ENCODE assay signal across 1 cellular context in genomic region chr3:158085358-158085757, GRCh38.
TF ChIP-seq lines count a peak whose summit lies in the region.

No MANE protein-coding gene starts in this region.

TF ChIP-seq in GM12878, 131 proteins besides CTCF, POLR2A, EP300 and RAD21 (continued from another document):
- TF ChIP-seq, protein P1, sequence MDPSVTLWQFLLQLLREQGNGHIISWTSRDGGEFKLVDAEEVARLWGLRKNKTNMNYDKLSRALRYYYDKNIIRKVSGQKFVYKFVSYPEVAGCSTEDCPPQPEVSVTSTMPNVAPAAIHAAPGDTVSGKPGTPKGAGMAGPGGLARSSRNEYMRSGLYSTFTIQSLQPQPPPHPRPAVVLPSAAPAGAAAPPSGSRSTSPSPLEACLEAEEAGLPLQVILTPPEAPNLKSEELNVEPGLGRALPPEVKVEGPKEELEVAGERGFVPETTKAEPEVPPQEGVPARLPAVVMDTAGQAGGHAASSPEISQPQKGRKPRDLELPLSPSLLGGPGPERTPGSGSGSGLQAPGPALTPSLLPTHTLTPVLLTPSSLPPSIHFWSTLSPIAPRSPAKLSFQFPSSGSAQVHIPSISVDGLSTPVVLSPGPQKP (IDR thresholded peaks at IDR 0.05; ENCODE audit: low read depth, low read length), result no peak
- TF ChIP-seq MEF2B (IDR thresholded peaks at IDR 0.05; ENCODE audit: partially characterized antibody, poor library complexity, severe bottlenecking) (no peak), CHD4 (IDR thresholded peaks at IDR 0.05) (no peak), USF2 (IDR thresholded peaks at IDR 0.05; ENCODE audit: borderline replicate concordance, low read depth, low read length) (no peak), ZSCAN29 (IDR thresholded peaks at IDR 0.05) (no peak), PBX3 (IDR thresholded peaks at IDR 0.05; ENCODE audit: insufficient replicate concordance, low read depth, low read length) (no peak), ASH2L (IDR thresholded peaks at IDR 0.05; ENCODE audit: borderline replicate concordance, low read depth) (no peak), SREBF1 (IDR thresholded peaks at IDR 0.05; ENCODE audit: low read length) (no peak)
- TF ChIP-seq, protein P2, sequence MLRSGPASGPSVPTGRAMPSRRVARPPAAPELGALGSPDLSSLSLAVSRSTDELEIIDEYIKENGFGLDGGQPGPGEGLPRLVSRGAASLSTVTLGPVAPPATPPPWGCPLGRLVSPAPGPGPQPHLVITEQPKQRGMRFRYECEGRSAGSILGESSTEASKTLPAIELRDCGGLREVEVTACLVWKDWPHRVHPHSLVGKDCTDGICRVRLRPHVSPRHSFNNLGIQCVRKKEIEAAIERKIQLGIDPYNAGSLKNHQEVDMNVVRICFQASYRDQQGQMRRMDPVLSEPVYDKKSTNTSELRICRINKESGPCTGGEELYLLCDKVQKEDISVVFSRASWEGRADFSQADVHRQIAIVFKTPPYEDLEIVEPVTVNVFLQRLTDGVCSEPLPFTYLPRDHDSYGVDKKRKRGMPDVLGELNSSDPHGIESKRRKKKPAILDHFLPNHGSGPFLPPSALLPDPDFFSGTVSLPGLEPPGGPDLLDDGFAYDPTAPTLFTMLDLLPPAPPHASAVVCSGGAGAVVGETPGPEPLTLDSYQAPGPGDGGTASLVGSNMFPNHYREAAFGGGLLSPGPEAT (IDR thresholded peaks at IDR 0.05; ENCODE audit: low read depth), result no peak
TF ChIP-seq in GM12878: peak in this region for 0.
